Comparison of ENCODE assay signal across 1 cellular context in genomic region chr6:3750324-3751018, GRCh38.
TF ChIP-seq lines count a peak whose summit lies in the region.

No MANE protein-coding gene starts in this region.

TF ChIP-seq in HepG2, 621 proteins besides CTCF, POLR2A, EP300 and RAD21 (continued from another document and continues in another):
- TF ChIP-seq ARID4A (CRISPR knock-in tag; IDR thresholded peaks at IDR 0.05; ENCODE audit: borderline replicate concordance), result peak; percentile 47; the same call in 1 of the 2 replicates
- no peak for TF ChIP-seq ZNF10 (CRISPR knock-in tag; IDR thresholded peaks at IDR 0.05; ENCODE audit: borderline replicate concordance, low read depth)
- no peak for TF ChIP-seq FOXK1 (CRISPR knock-in tag; IDR thresholded peaks at IDR 0.05; ENCODE audit: borderline replicate concordance, low read depth)
- TF ChIP-seq ZBTB26 (CRISPR knock-in tag; IDR thresholded peaks at IDR 0.05; ENCODE audit: borderline replicate concordance), result 0 out of 2 replicates have a peak, but pooled peaks have one; percentile 7
- no peak for TF ChIP-seq ADNP (CRISPR knock-in tag; IDR thresholded peaks at IDR 0.05)
- TF ChIP-seq ZNF292 (CRISPR knock-in tag; IDR thresholded peaks at IDR 0.05; ENCODE audit: borderline replicate concordance, low read depth), result 0 out of 2 replicates have a peak, but pooled peaks have one; percentile 7
- TF ChIP-seq RFXAP (CRISPR knock-in tag; IDR thresholded peaks at IDR 0.05; ENCODE audit: borderline replicate concordance), result no peak
- TF ChIP-seq FOXK2 (IDR thresholded peaks at IDR 0.05), result no peak
- peak; percentile 28; the same call in 1 of the 2 replicates for TF ChIP-seq ZNF335 (CRISPR knock-in tag; IDR thresholded peaks at IDR 0.05)
- no peak for TF ChIP-seq MLLT10 (CRISPR knock-in tag; IDR thresholded peaks at IDR 0.05)
- TF ChIP-seq DMTF1 (CRISPR knock-in tag; IDR thresholded peaks at IDR 0.05), result no peak
- TF ChIP-seq CBX2 (IDR thresholded peaks at IDR 0.05; ENCODE audit: low read depth, low read length), result no peak
- 0 out of 2 replicates have a peak, but pooled peaks have one; percentile 52 for TF ChIP-seq CBX2 (CRISPR knock-in tag; IDR thresholded peaks at IDR 0.05; ENCODE audit: low read depth)
- no peak for TF ChIP-seq ZNF704 (CRISPR knock-in tag; IDR thresholded peaks at IDR 0.05; ENCODE audit: borderline replicate concordance)
- TF ChIP-seq MNT (IDR thresholded peaks at IDR 0.05), result 0 out of 2 replicates have a peak, but pooled peaks have one; percentile 12
- no peak; the same call in none of the 2 replicates for TF ChIP-seq ZNF451 (CRISPR knock-in tag; IDR thresholded peaks at IDR 0.05)
- no peak for TF ChIP-seq NPAS2 (CRISPR knock-in tag; IDR thresholded peaks at IDR 0.05; ENCODE audit: borderline replicate concordance)
- TF ChIP-seq RAD51 (IDR thresholded peaks at IDR 0.05; ENCODE audit: borderline replicate concordance), result no peak; the same call in 1 of the 2 replicates
- TF ChIP-seq TFE3 (CRISPR knock-in tag; IDR thresholded peaks at IDR 0.05), result peak; percentile 88
- TF ChIP-seq ZNF672 (CRISPR knock-in tag; IDR thresholded peaks at IDR 0.05), result no peak
- peak; percentile 87 for TF ChIP-seq ZBTB42 (CRISPR knock-in tag; IDR thresholded peaks at IDR 0.05)
- no peak; the same call in 1 of the 2 replicates for TF ChIP-seq NR2F6 (IDR thresholded peaks at IDR 0.05)
- peak; percentile 18; the same call in 1 of the 2 replicates for TF ChIP-seq NR2F6 (CRISPR knock-in tag; IDR thresholded peaks at IDR 0.05)
- TF ChIP-seq REPIN1 (CRISPR knock-in tag; IDR thresholded peaks at IDR 0.05; ENCODE audit: borderline replicate concordance, low read depth), result peak; percentile 63
- TF ChIP-seq ATM (IDR thresholded peaks at IDR 0.05; ENCODE audit: borderline replicate concordance), result no peak
- no peak for TF ChIP-seq TRAFD1 (CRISPR knock-in tag; IDR thresholded peaks at IDR 0.05; ENCODE audit: borderline replicate concordance)
- peak; percentile 56; the same call in 1 of the 2 replicates for TF ChIP-seq MXD4 (CRISPR knock-in tag; IDR thresholded peaks at IDR 0.05)
- TF ChIP-seq TGIF2 (CRISPR knock-in tag; IDR thresholded peaks at IDR 0.05), result 0 out of 2 replicates have a peak, but pooled peaks have one; percentile 6
- no peak for TF ChIP-seq BRF2 (CRISPR knock-in tag; IDR thresholded peaks at IDR 0.05)
- TF ChIP-seq CC2D1A (CRISPR knock-in tag; IDR thresholded peaks at IDR 0.05), result 0 out of 2 replicates have a peak, but pooled peaks have one; percentile 58
- TF ChIP-seq KDM6A (CRISPR knock-in tag; IDR thresholded peaks at IDR 0.05; ENCODE audit: low read depth), result no peak
- no peak for TF ChIP-seq ZNF512B (CRISPR knock-in tag; IDR thresholded peaks at IDR 0.05; ENCODE audit: borderline replicate concordance)
- TF ChIP-seq ATF7-NPFF (CRISPR knock-in tag; IDR thresholded peaks at IDR 0.05; ENCODE audit: low read depth), result peak; percentile 85
- peak; percentile 25; the same call in 1 of the 2 replicates for TF ChIP-seq MTA1 (CRISPR knock-in tag; IDR thresholded peaks at IDR 0.05; ENCODE audit: borderline replicate concordance)
- no peak for TF ChIP-seq HHEX (CRISPR knock-in tag; IDR thresholded peaks at IDR 0.05)
- peak; percentile 67; the same call in 1 of the 2 replicates for TF ChIP-seq ZFX (CRISPR knock-in tag; IDR thresholded peaks at IDR 0.05; ENCODE audit: low read depth)
- TF ChIP-seq KLF16 (CRISPR knock-in tag; IDR thresholded peaks at IDR 0.05), result peak in 1 of 2 experiments; percentile 31; a peak in 1 of 4 replicates
- TF ChIP-seq ARHGAP35 (CRISPR knock-in tag; IDR thresholded peaks at IDR 0.05; ENCODE audit: borderline replicate concordance), result no peak
- TF ChIP-seq ZNF414 (CRISPR knock-in tag; IDR thresholded peaks at IDR 0.05), result peak; percentile 92; the same call in 1 of the 2 replicates
- peak; percentile 65; the same call in 1 of the 2 replicates for TF ChIP-seq SAFB2 (CRISPR knock-in tag; IDR thresholded peaks at IDR 0.05; ENCODE audit: borderline replicate concordance, low read depth)
- no peak for TF ChIP-seq ZNF205 (CRISPR knock-in tag; IDR thresholded peaks at IDR 0.05)
- no peak; the same call in none of the 2 replicates for TF ChIP-seq DRAP1 (CRISPR knock-in tag; IDR thresholded peaks at IDR 0.05)
